1 cellular context compared by ENCODE assay signal in the genomic region with DNA sequence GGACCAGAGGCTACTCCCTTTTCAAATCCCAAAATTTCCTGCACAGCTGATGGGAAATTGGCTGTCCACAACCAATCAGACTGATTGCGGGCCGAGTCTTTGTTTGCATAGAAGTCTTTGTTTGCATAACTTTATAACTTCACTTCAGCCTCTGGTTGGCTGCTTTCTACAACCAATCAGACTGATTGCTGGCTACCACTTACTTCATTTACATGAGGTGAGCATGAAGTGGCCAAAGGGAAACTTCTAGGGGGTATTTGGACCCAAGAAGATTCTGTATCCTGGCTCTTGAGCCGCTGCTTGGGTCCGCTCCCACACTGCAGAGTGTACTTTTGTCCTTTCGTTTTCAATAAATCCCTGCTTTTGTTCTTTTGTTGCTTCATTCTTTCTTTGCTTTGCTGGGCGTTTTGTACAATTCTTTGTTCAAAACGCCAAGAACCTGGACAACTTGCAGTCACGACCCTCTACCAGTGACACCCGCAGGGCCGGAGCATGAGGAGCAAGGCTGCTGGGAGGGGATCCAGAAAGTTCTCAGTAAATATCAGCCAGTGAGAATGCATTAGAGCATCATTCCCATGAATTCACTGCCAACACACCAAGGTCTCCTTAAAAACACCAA.
TF ChIP-seq lines count a peak whose summit lies in the region.

No MANE protein-coding gene starts in this region.

TF ChIP-seq in WTC11, 78 proteins besides CTCF, POLR2A, EP300 and RAD21 (continued from another document):
- TF ChIP-seq, protein P1, sequence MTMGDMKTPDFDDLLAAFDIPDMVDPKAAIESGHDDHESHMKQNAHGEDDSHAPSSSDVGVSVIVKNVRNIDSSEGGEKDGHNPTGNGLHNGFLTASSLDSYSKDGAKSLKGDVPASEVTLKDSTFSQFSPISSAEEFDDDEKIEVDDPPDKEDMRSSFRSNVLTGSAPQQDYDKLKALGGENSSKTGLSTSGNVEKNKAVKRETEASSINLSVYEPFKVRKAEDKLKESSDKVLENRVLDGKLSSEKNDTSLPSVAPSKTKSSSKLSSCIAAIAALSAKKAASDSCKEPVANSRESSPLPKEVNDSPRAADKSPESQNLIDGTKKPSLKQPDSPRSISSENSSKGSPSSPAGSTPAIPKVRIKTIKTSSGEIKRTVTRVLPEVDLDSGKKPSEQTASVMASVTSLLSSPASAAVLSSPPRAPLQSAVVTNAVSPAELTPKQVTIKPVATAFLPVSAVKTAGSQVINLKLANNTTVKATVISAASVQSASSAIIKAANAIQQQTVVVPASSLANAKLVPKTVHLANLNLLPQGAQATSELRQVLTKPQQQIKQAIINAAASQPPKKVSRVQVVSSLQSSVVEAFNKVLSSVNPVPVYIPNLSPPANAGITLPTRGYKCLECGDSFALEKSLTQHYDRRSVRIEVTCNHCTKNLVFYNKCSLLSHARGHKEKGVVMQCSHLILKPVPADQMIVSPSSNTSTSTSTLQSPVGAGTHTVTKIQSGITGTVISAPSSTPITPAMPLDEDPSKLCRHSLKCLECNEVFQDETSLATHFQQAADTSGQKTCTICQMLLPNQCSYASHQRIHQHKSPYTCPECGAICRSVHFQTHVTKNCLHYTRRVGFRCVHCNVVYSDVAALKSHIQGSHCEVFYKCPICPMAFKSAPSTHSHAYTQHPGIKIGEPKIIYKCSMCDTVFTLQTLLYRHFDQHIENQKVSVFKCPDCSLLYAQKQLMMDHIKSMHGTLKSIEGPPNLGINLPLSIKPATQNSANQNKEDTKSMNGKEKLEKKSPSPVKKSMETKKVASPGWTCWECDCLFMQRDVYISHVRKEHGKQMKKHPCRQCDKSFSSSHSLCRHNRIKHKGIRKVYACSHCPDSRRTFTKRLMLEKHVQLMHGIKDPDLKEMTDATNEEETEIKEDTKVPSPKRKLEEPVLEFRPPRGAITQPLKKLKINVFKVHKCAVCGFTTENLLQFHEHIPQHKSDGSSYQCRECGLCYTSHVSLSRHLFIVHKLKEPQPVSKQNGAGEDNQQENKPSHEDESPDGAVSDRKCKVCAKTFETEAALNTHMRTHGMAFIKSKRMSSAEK (CRISPR knock-in tag; IDR thresholded peaks at IDR 0.05; ENCODE audit: borderline replicate concordance), result no peak
- TF ChIP-seq ETV6 (CRISPR knock-in tag; IDR thresholded peaks at IDR 0.05) (no peak), NR2C2 (CRISPR knock-in tag; IDR thresholded peaks at IDR 0.05) (no peak), GRHL2 (CRISPR knock-in tag; IDR thresholded peaks at IDR 0.05; ENCODE audit: insufficient replicate concordance, severe bottlenecking) (no peak), ATF1 (CRISPR knock-in tag; IDR thresholded peaks at IDR 0.05) (no peak), ZNF423 (CRISPR knock-in tag; IDR thresholded peaks at IDR 0.05) (no peak)
